3 cellular contexts compared by ENCODE assay signal in the genomic region with DNA sequence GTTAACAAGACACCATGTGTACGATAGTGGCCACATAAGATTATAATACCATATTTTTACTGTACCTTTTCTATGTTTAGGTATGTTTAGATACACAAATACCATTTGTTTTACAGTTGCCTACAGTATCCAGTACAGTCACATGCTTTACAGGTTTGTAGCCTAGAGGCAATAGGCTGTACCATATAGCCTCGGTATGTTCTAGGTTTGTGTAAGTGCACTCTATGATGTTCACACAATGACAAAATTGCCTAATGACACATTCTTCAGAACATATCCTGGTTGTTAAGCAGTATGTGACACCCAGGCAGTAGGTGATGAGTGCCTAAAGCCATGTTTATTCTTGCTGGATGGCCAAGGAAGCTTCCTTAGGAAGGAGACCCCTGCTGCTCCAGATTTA.
"Had no signal": no experiment of that assay in that cellular context is flagged by ENCODE, and none has a peak within 500 bp of the region (broad histone marks: within the 10 kb centered on the region; RNA-seq: fewer than 3 reads in every experiment).

No MANE protein-coding gene starts in this region.

- ATAC-seq: GM12878 had no signal

- DNase-seq: GDM1, GF-D8 had no signal

- H3K4me3 ChIP-seq: GM12878 had no signal
